Comparison of ENCODE assay signal across 19 cellular contexts in the genomic region with DNA sequence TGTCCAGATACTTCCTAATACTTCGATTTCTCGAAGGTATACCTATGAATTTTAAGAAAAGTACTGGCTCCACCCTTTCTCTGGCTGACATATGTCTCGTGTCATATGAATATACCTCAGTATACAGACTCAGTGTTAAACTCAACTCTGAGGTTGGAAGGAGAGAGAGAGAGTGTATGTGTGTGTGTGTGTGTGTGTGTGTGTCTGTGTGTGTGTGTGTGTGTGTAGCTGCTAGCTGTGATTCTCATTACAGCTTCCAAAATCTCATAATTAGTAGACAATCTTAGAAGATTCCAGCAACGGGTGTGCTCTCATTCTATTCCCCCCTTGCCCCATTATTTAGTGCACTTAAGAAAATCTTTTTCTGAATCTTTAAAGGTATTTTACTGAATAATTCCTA.
"Had no signal": no experiment of that assay in that cellular context is flagged by ENCODE, and none has a peak within 500 bp of the region (broad histone marks: within the 10 kb centered on the region; RNA-seq: fewer than 3 reads in every experiment).

No MANE protein-coding gene starts in this region.

- H3K4me3 ChIP-seq: SJSA1, SK-N-MC had no signal

- H3K9me3 ChIP-seq: SJSA1 had no signal

- H3K27ac ChIP-seq: KMS-11, SJSA1, SK-N-MC had no signal

- H3K36me3 ChIP-seq: SJSA1 had no signal

- DNase-seq: Kasumi-1, MM.1S, NCI-H1092 treated with DMSO at 0.1 percent for 48 hours, NCI-H1436, NCI-H187, NCI-H2029, NCI-H2081 treated with DMSO at 0.1 percent for 48 hours, NCI-H2171, NCI-H226, NCI-H510A, NCI-H524 treated with DMSO at 0.1 percent for 48 hours, NCI-H69, NCI-H774, Right ventricle myocardium superior, RPMI8226, SIG-M5 had no signal

- H3K4me1 ChIP-seq: SJSA1 had no signal
